8 cellular contexts compared by ENCODE assay signal in the genomic region with DNA sequence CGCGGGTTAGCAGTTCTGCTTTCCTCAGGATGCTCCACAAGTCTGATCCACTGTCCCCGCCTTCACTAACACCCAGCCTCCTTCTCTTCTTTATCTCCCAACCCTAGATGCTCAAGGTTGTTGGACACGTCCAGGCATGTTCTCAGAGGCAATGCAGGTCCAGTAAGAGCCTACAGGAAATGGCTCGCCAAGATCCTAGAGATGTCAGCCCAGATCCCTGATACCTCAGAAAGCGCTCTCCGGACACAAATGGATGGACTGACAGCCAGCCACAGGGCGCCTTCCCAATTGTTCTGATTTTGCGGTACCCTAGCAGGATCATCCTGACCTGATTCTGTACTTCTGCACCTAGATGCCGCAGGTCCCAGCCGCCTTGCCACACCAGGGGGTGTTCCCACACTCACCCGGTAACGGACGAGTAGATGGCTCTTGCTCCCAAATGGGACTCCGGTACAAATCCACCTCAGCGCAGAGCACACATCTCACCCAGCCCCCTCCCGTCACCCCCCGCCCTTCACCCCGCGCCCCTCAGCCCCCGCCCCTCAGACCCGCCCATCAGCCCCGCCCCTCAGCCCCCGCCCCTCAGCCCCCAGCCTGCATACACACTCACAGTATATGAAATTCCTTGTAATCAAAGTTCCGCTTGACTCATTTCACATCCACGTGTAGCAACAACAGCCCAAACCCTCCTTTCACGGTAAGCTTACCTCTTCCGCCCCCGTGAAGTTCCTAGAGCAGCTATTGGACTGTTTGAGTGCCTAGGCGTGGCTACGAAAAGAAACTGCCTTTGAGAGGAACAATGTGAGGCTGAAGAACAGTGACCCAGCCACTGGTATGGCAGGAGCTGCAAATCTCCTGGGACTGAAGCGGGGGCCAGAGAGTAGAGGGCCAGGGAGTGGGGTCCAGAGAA. TPM values are rescaled to one million over a fixed set of nuclear protein-coding genes. Genes with fewer than 3 reads are reported as not detected.
DNase-seq lines count a peak whose midpoint lies in the region; ATAC-seq and TF ChIP-seq lines count a peak whose summit lies in the region.

A gene with protein sequence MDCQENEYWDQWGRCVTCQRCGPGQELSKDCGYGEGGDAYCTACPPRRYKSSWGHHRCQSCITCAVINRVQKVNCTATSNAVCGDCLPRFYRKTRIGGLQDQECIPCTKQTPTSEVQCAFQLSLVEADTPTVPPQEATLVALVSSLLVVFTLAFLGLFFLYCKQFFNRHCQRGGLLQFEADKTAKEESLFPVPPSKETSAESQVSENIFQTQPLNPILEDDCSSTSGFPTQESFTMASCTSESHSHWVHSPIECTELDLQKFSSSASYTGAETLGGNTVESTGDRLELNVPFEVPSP (minus strand): TSS at position 488 of the 910 bp plus-strand sequence. CDS start 23,058 bp downstream, outside the sequence.

- H3K9ac ChIP-seq in stomach smooth muscle (ENCODE audit: low read length in 2 of 2), result peak within 1 kb of the TSS in 1 of 2 donors; percentile 38

- H3K27ac Mint-ChIP-seq in mesothelial cell of epicardium, result peak within 1 kb of the TSS; percentile 82

- H3K4me1 Mint-ChIP-seq in mesothelial cell of epicardium, result peaks cover 22% of the 10 kb centered on the region

- no peaks in the 10 kb centered on the region for H3K36me3 ChIP-seq in ectodermal cell (ENCODE audit: control insufficient read depth, insufficient read depth, low read length)
- no peaks in the 10 kb centered on the region for H3K36me3 ChIP-seq in stomach smooth muscle (ENCODE audit: control insufficient read depth in 2 of 2, insufficient read depth in 2 of 2, low read length in 2 of 2)

- H3K4me3 ChIP-seq in AG09309 (ENCODE audit: control insufficient read depth, low read depth, low read length) (peak within 1 kb of the TSS; percentile 58), ectodermal cell (ENCODE audit: insufficient read depth, low read depth, low read length) (peak within 1 kb of the TSS; percentile 51), stomach smooth muscle (ENCODE audit: low read length in 2 of 2) (peak within 1 kb of the TSS; percentile 66 to 68)

- ATAC-seq in GM18873 (IDR thresholded peaks at IDR 0.05; ENCODE audit: low FRiP score, unreplicated experiment), result peak; percentile 94
- ATAC-seq in HG03045 (IDR thresholded peaks at IDR 0.05; ENCODE audit: unreplicated experiment), result peak; percentile 94

- WGBS in ectodermal cell, 2 experiments, result 1% methylated on average over 22 of the region's 32 CpGs

- H3K27me3 Mint-ChIP-seq in mesothelial cell of epicardium (ENCODE audit: low read depth), result no peaks in the 10 kb centered on the region

- H3K4me1 ChIP-seq in ectodermal cell (ENCODE audit: control insufficient read depth, insufficient read depth, low read length) (no peaks in the 10 kb centered on the region), stomach smooth muscle (ENCODE audit: control insufficient read depth, insufficient read depth, low read length) (no peaks in the 10 kb centered on the region)

- DNase-seq in AG09309 (ENCODE audit: low read depth) (peak; percentile 50), T-helper 22 cell (ENCODE audit: low read depth) (peak; percentile 0), mesothelial cell of epicardium (ENCODE audit: low spot score in 2 of 2, unreplicated experiment in 2 of 2) (peak in 1 of 2 experiments; percentile 39), DMS114 treated with DMSO at 0.1 percent for 48 hours (lab: John Stamatoyannopoulos, UW; ENCODE audit: unreplicated experiment) (no peak)

- no peaks in the 10 kb centered on the region for H3K9me3 ChIP-seq in ectodermal cell (ENCODE audit: control insufficient read depth, low read length)
- no peaks in the 10 kb centered on the region for H3K9me3 ChIP-seq in stomach smooth muscle (ENCODE audit: control insufficient read depth in 2 of 2, low read length in 2 of 2)

- H3K27ac ChIP-seq in ectodermal cell (ENCODE audit: insufficient read depth, low read depth, low read length, poor library complexity, severe bottlenecking) (no peak within 1 kb of the TSS), stomach smooth muscle (ENCODE audit: low read length) (no peak within 1 kb of the TSS)

- peak within 1 kb of the TSS; percentile 80 for H3K4me3 Mint-ChIP-seq in mesothelial cell of epicardium

- H3K27me3 ChIP-seq in ectodermal cell (ENCODE audit: control insufficient read depth, insufficient read depth, low read length, poor library complexity, severe bottlenecking) (no peaks in the 10 kb centered on the region), stomach smooth muscle (ENCODE audit: control insufficient read depth in 1 of 2, insufficient read depth in 2 of 2, low read length in 2 of 2) (peaks cover 0 to 5% of the 10 kb centered on the region in 2 donors)

- H3K36me3 Mint-ChIP-seq in mesothelial cell of epicardium, result no peaks in the 10 kb centered on the region

- no peak for TF ChIP-seq CTCF in AG09309 (IDR thresholded peaks at IDR 0.05; ENCODE audit: control insufficient read depth, insufficient read depth, low read depth, low read length, missing control alignments)
- no peak for TF ChIP-seq CTCF in mesothelial cell of epicardium (IDR thresholded peaks at IDR 0.05; ENCODE audit: unreplicated experiment)

- H3K9me3 Mint-ChIP-seq in mesothelial cell of epicardium, result peaks cover 28% of the 10 kb centered on the region

RNA-seq across cellular contexts. Expression of the gene that starts here (rescaled TPM):
- 6.5 TPM for polyA plus RNA-seq in ectodermal cell (2013, experiment 1 of 4)
- 6.0 TPM for polyA plus RNA-seq in ectodermal cell (2013, experiment 2 of 4)
- 4.9 TPM for polyA plus RNA-seq in ectodermal cell (2013, experiment 3 of 4)
- polyA plus RNA-seq in ectodermal cell (2013, experiment 4 of 4), result 6.2 TPM
- 13.6 to 14.8 TPM (median 14.6 TPM) in 3 replicates for total RNA-seq in mesothelial cell of epicardium
